In genomic region chr17:63699638-63700527, GRCh38 we compare ENCODE assay signal across 8 cellular contexts. TPM values are rescaled to one million over a fixed set of nuclear protein-coding genes. Genes with fewer than 3 reads are reported as not detected.
DNase-seq lines count a peak whose midpoint lies in the region; ATAC-seq and TF ChIP-seq lines count a peak whose summit lies in the region.

Gene LIMD2 (minus strand): TSS chr17:63700125. CDS start chr17:63699298, 827 bp downstream.

- H3K4me1 Mint-ChIP-seq in activated T-helper 2 cell treated with anti-CD3 and anti-CD28 coated beads, Interferon-gamma antibody, Interleukin-2, Interleukin-4, amounts not matched to agents 10 μg/mL and 5 μg/mL and 100 μg/mL, durations not matched to agents 14 hours and 24 hours and 36 hours (ENCODE audit: low read depth) = peaks cover 56% of the 10 kb centered on the region

- WGBS in ovary, 3 donors = 0 to 1% (median 0%) methylated on average over 3 to 133 of the region's 133 CpGs
- 1% methylated on average over 32 of the region's 133 CpGs; no CpG with 5 or more reads in 1 of the 2 donors for WGBS in transverse colon (ENCODE audit: low coverage in 1 of 2), 2 donors

- no peak for TF ChIP-seq CTCF in Peyer's patch (IDR thresholded peaks at IDR 0.05)
- TF ChIP-seq CTCF in ovary (IDR thresholded peaks at IDR 0.05) = no peak
- no peak for TF ChIP-seq CTCF in transverse colon (IDR thresholded peaks at IDR 0.05)

- H3K27me3 ChIP-seq in Peyer's patch (no peaks in the 10 kb centered on the region), ovary (no peaks in the 10 kb centered on the region), transverse colon (peaks cover 15% of the 10 kb centered on the region)

- H3K4me3 Mint-ChIP-seq in activated T-helper 2 cell treated with anti-CD3 and anti-CD28 coated beads, Interferon-gamma antibody, Interleukin-2, Interleukin-4, amounts not matched to agents 10 μg/mL and 5 μg/mL and 100 μg/mL, durations not matched to agents 14 hours and 24 hours and 36 hours (ENCODE audit: low read depth) = peak within 1 kb of the TSS; percentile 93

- in situ Hi-C loops in transverse colon (cut with MboI; ENCODE audit: low pct_ligation_motif_present in 1 of 4, low pct_unique_long_range_greater_than_20kb in 1 of 4, low sequenced_read_pairs in 3 of 4) = no loop called here

- TF ChIP-seq EP300 in ovary (IDR thresholded peaks at IDR 0.05) (no peak), transverse colon (IDR thresholded peaks at IDR 0.05; ENCODE audit: low read depth) (no peak)

- H3K9me3 Mint-ChIP-seq in activated T-helper 2 cell treated with anti-CD3 and anti-CD28 coated beads, Interferon-gamma antibody, Interleukin-2, Interleukin-4, amounts not matched to agents 10 μg/mL and 5 μg/mL and 100 μg/mL, durations not matched to agents 14 hours and 24 hours and 36 hours = no peaks in the 10 kb centered on the region

- TF ChIP-seq POLR2A in Peyer's patch (IDR thresholded peaks at IDR 0.05) (no peak), ovary (IDR thresholded peaks at IDR 0.05) (no peak), transverse colon (IDR thresholded peaks at IDR 0.05) (no peak)

- H3K9me3 ChIP-seq in Peyer's patch = no peaks in the 10 kb centered on the region
- H3K9me3 ChIP-seq in ovary = no peaks in the 10 kb centered on the region
- no peaks in the 10 kb centered on the region for H3K9me3 ChIP-seq in transverse colon

- H3K4me3 ChIP-seq in Peyer's patch (peak within 1 kb of the TSS; percentile 75 to 92 (median 80)), ovary (peak within 1 kb of the TSS; percentile 44), transverse colon (peak within 1 kb of the TSS; percentile 36 to 68 (median 56))

- H3K27ac ChIP-seq in Peyer's patch (peak within 1 kb of the TSS; percentile 88 to 100 (median 94)), ovary (peak within 1 kb of the TSS; percentile 44 to 55), transverse colon (peak within 1 kb of the TSS; percentile 83 to 87 (median 84))

- H3K4me1 ChIP-seq in Peyer's patch (peaks cover 0 to 36% (median 30%) of the 10 kb centered on the region in 4 donors), ovary (ENCODE audit: insufficient read depth) (peaks cover 7% of the 10 kb centered on the region), transverse colon (peaks cover 7 to 41% (median 29%) of the 10 kb centered on the region in 4 donors)

- intact Hi-C loops in activated T-helper 2 cell treated with anti-CD3 and anti-CD28 coated beads, Interferon-gamma antibody, Interleukin-2, Interleukin-4, amounts not matched to agents 10 μg/mL and 5 μg/mL and 100 μg/mL, durations not matched to agents 14 hours and 24 hours and 36 hours (cut with micrococcal nuclease) = loop anchor here (1.0 to 5.0 kb wide), 6 partner anchors 41 to 273 kb away; partner anchors contain the start of genes CCDC47, FTSJ3, MAP3K3 and PSMC5
- intact Hi-C loops in ovary (cut with DNase I) (no loop called here), transverse colon (cut with DNase I; ENCODE audit: low total_unique reads) (loop anchor here (10.0 kb wide), 1 partner anchor 75 kb away; the partner anchor contains the start of gene MAP3K3)

- H3K27me3 Mint-ChIP-seq in activated T-helper 2 cell treated with anti-CD3 and anti-CD28 coated beads, Interferon-gamma antibody, Interleukin-2, Interleukin-4, amounts not matched to agents 10 μg/mL and 5 μg/mL and 100 μg/mL, durations not matched to agents 14 hours and 24 hours and 36 hours (ENCODE audit: low read depth) = no peaks in the 10 kb centered on the region

- ATAC-seq in HG03432 (IDR thresholded peaks at IDR 0.05; ENCODE audit: unreplicated experiment) = peak; percentile 23

- peaks cover 0 to 19% (median 0%) of the 10 kb centered on the region in 3 donors for H3K36me3 ChIP-seq in Peyer's patch
- H3K36me3 ChIP-seq in ovary = no peaks in the 10 kb centered on the region
- H3K36me3 ChIP-seq in transverse colon = no peaks in the 10 kb centered on the region

- peak within 1 kb of the TSS; percentile 94 for H3K27ac Mint-ChIP-seq in activated T-helper 2 cell treated with anti-CD3 and anti-CD28 coated beads, Interferon-gamma antibody, Interleukin-2, Interleukin-4, amounts not matched to agents 10 μg/mL and 5 μg/mL and 100 μg/mL, durations not matched to agents 14 hours and 24 hours and 36 hours

- DNase-seq in DMS 273 (lab: John Stamatoyannopoulos, UW; ENCODE audit: unreplicated experiment) (peak; percentile 75), DMS 273 treated with DMSO at 0.1 percent for 48 hours (lab: John Stamatoyannopoulos, UW) (no peak), Peyer's patch (peak; percentile 70 to 91 (median 87)), germinal center (ENCODE audit: low spot score) (peak; percentile 89), ovary (peak; percentile 47 to 70 (median 61)), transverse colon (peak; percentile 70)
- DNase-seq in activated T-helper 2 cell treated with anti-CD3 and anti-CD28 coated beads, Interferon-gamma antibody, Interleukin-2, Interleukin-4, amounts not matched to agents 10 μg/mL and 5 μg/mL and 100 μg/mL, durations not matched to agents 14 hours and 24 hours and 36 hours (ENCODE audit: low spot score) = peak; percentile 77

- H3K36me3 Mint-ChIP-seq in activated T-helper 2 cell treated with anti-CD3 and anti-CD28 coated beads, Interferon-gamma antibody, Interleukin-2, Interleukin-4, amounts not matched to agents 10 μg/mL and 5 μg/mL and 100 μg/mL, durations not matched to agents 14 hours and 24 hours and 36 hours (ENCODE audit: low read depth) = peaks cover 62% of the 10 kb centered on the region

RNA-seq across cellular contexts. Expression of gene LIMD2, which starts in this region (rescaled TPM):
- total RNA-seq in Peyer's patch (10 to 100 TPM in 3 of 4 donors, 1 to 10 TPM in 1; 9.9 to 79.2 (median 12.6) TPM), ovary (10 to 100 TPM in 4 of 7 donors, 1 to 10 TPM in 3; 2.6 to 13.2 (median 10.2) TPM), transverse colon (10 to 100 TPM in 2 of 4 donors, 1 to 10 TPM in 2; 5.3 to 30.7 (median 12.2) TPM)
- total RNA-seq in activated T-helper 2 cell treated with anti-CD3 and anti-CD28 coated beads, Interferon-gamma antibody, Interleukin-2, Interleukin-4, amounts not matched to agents 10 μg/mL and 5 μg/mL and 100 μg/mL, durations not matched to agents 14 hours and 24 hours and 36 hours = 178 and 182 TPM in 2 replicates
- 1 to 10 TPM; 1.5 to 9.0 TPM for polyA plus RNA-seq in ovary

Comparison
In these comparisons a context has a peak if more than half of its experiments do, and no peak if none do; other contexts are left out.
1. intact Hi-C loops: an anchor here in activated T-helper 2 cell treated with anti-CD3 and anti-CD28 coated beads, Interferon-gamma antibody, Interleukin-2, Interleukin-4, amounts not matched to agents 10 μg/mL and 5 μg/mL and 100 μg/mL, durations not matched to agents 14 hours and 24 hours and 36 hours (1.0 to 5.0 kb wide) and transverse colon (10.0 kb wide); none called in ovary.